Comparison of ENCODE assay signal across 7 cellular contexts in the genomic region with DNA sequence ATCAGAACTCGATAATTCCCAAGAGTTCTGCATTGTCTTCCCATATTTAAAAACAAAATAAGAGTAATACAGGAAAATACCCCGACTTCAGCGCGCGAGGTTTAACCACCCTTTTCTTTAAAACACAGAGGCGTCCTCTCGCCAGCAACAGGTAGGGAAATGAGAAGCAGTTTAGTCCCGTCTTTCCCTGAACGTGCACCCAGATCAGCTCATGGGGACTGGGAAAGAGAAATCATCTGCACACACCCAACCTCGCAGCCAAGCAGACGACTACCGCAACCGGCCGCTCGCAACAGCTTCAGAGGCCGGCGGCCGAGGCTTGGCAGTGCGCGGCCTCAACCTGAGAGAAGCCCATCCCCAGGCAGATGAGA. TPM values are rescaled to one million over a fixed set of nuclear protein-coding genes. Genes with fewer than 3 reads are reported as not detected.
DNase-seq lines count a peak whose midpoint lies in the region; ATAC-seq and TF ChIP-seq lines count a peak whose summit lies in the region.

No MANE protein-coding gene starts in this region.

- TF ChIP-seq EP300 in ovary (IDR thresholded peaks at IDR 0.05) = no peak

- POLR2A ChIA-PET in Panc1 (lab: Charles Lee) = no interaction called here

- H3K4me1 ChIP-seq in Panc1 (ENCODE audit: control insufficient read depth, insufficient read depth, low read length) (peaks cover 33% of the 10 kb centered on the region), esophagus (ENCODE audit: control insufficient read depth in 2 of 2, insufficient read depth in 2 of 2, low read length in 1 of 2) (no peaks in the 10 kb centered on the region), ovary (ENCODE audit: insufficient read depth) (peaks cover 1% of the 10 kb centered on the region)

- H3K9me3 ChIP-seq in Panc1 (ENCODE audit: control insufficient read depth, insufficient read depth, low read depth, low read length) = no peaks in the 10 kb centered on the region
- H3K9me3 ChIP-seq in esophagus (ENCODE audit: control insufficient read depth in 2 of 2, insufficient read depth in 1 of 2, low read depth in 1 of 2, low read length in 1 of 2) = no peaks in the 10 kb centered on the region
- no peaks in the 10 kb centered on the region for H3K9me3 ChIP-seq in ovary

- H3K4me3 ChIP-seq in H7 (ENCODE audit: insufficient read depth, low read depth, low read length) = peak overlapping the region; percentile 94
- peak overlapping the region; percentile 92 to 97 for H3K4me3 ChIP-seq in Panc1 (ENCODE audit: low read depth in 2 of 2, low read length in 2 of 2)
- H3K4me3 ChIP-seq in esophagus (ENCODE audit: low read depth in 1 of 2, low read length in 2 of 2) = peak overlapping the region; percentile 88 to 99
- peak overlapping the region; percentile 87 for H3K4me3 ChIP-seq in ovary

- no TSS peak for BruUV-seq in Panc1 (replicated peaks; lab: Mats Ljungman, UMichigan)

- H3K36me3 ChIP-seq in H7 (replicated peaks; ENCODE audit: control insufficient read depth, insufficient read depth, low read length) (no peaks in the 10 kb centered on the region), Panc1 (ENCODE audit: control insufficient read depth, insufficient read depth, low read length) (peaks cover 15% of the 10 kb centered on the region), esophagus (ENCODE audit: control insufficient read depth in 2 of 2, insufficient read depth in 2 of 2, low read length in 1 of 2) (no peaks in the 10 kb centered on the region), ovary (no peaks in the 10 kb centered on the region)

- CTCF ChIA-PET in Panc1 (lab: Charles Lee) = no interaction called here

- 0% methylated on average over 20 of the region's 20 CpGs for WGBS in esophagus, 2 donors
- 0 to 1% (median 0%) methylated on average over 19 to 20 of the region's 20 CpGs for WGBS in ovary, 3 donors

- no peak for DNase-seq in H7
- DNase-seq in Panc1 (ENCODE audit: low read depth, low spot score) = no peak
- DNase-seq in ovary = no peak
- DNase-seq in stimulated activated naive CD4-positive, alpha-beta T cell treated with Interleukin-2 at 50 U/mL for 16 hours (lab: John Stamatoyannopoulos, UW) = no peak
- DNase-seq in NCI-H774 (lab: John Stamatoyannopoulos, UW) = no peak

- in situ Hi-C loops in Panc1 (cut with HindIII; ENCODE audit: low pct_unique_long_range_greater_than_20kb, low sequenced_read_pairs) = no loop called here

- TF ChIP-seq CTCF in Panc1 (IDR thresholded peaks at IDR 0.05) (no peak), ovary (IDR thresholded peaks at IDR 0.05) (no peak)

- H3K27ac ChIP-seq in Panc1 (ENCODE audit: low read length) = peak overlapping the region; percentile 99
- peak overlapping the region; percentile 96 to 99 for H3K27ac ChIP-seq in esophagus (ENCODE audit: low read depth in 2 of 2, low read length in 1 of 2)
- peak overlapping the region; percentile 91 to 93 for H3K27ac ChIP-seq in ovary

- ATAC-seq in Panc1 = no peak
- no peak for ATAC-seq in GM18505 (IDR thresholded peaks at IDR 0.05; ENCODE audit: unreplicated experiment)

- H3K27me3 ChIP-seq in H7 (ENCODE audit: control insufficient read depth, insufficient read depth, low read length) (no peaks in the 10 kb centered on the region), Panc1 (ENCODE audit: control insufficient read depth, insufficient read depth, low read length) (no peaks in the 10 kb centered on the region), esophagus (ENCODE audit: control insufficient read depth in 1 of 2, insufficient read depth in 2 of 2, low read length in 2 of 2) (no peaks in the 10 kb centered on the region), ovary (no peaks in the 10 kb centered on the region)

- intact Hi-C loops in Panc1 (cut with micrococcal nuclease; ENCODE audit: unreplicated experiment) (no loop called here), ovary (cut with DNase I) (no loop called here)

- TF ChIP-seq POLR2A in ovary (IDR thresholded peaks at IDR 0.05) (no peak), GM18505 (IDR thresholded peaks at IDR 0.05; ENCODE audit: borderline replicate concordance, extremely low read depth, insufficient read depth, insufficient read length) (no peak)

RNA-seq across cellular contexts. Expression of a gene that starts 0.7 kb away (rescaled TPM):
- 16.2 and 27.8 TPM in 2 replicates for total RNA-seq in H7 (2014; rRNA removed; shearing (Covaris generic))
- total RNA-seq in Panc1 (2021; ENCODE audit: unreplicated experiment) (119 TPM), ovary (10 to 100 TPM; 36.8 to 54.7 (median 47.2) TPM)
- polyA plus RNA-seq in Panc1 (2012; ENCODE audit: insufficient read length) = 40.5 TPM
- polyA plus RNA-seq in esophagus (10 to 100 TPM; 11.8 to 13.3 TPM), ovary (10 to 100 TPM; 16.4 to 23.2 TPM)

RNA-seq across cellular contexts. Expression of a gene that starts 34.9 kb away (rescaled TPM):
- 0.04 TPM in 1 of 2 replicates, not detected in the other for total RNA-seq in H7 (2014; rRNA removed; shearing (Covaris generic))
- total RNA-seq in Panc1 (2021; ENCODE audit: unreplicated experiment) = 39.1 TPM
- 16.3 TPM for polyA plus RNA-seq in Panc1 (2012; ENCODE audit: insufficient read length)
- under 1 TPM in 1 of 2 donors, not detected in 1; 0.01 TPM for polyA plus RNA-seq in esophagus
- under 1 TPM in 2 of 7 donors, not detected in 5; 0.17 to 0.18 TPM for total RNA-seq in ovary
- under 1 TPM; 0.05 to 0.15 TPM for polyA plus RNA-seq in ovary

Comparison
In these comparisons a context has a peak if more than half of its experiments do, and no peak if none do; other contexts are left out.
1. RNA of a gene that starts 34.9 kb away (total RNA-seq): 39.1 TPM in Panc1 (single experiment); 0.17 to 0.18 TPM in ovary and 0.04 TPM in H7; every median in the first group is over 10 times any median in the second.
2. Peak in every context shown above with its lines, with median percentiles within 50 percentile points of each other: H3K4me3 ChIP-seq and H3K27ac ChIP-seq.